ENCODE assay signal across 18 cellular contexts in genomic region chr17:76254275-76254674, GRCh38.
"Had no signal": no experiment of that assay in that cellular context is flagged by ENCODE, and none has a peak within 500 bp of the region (broad histone marks: within the 10 kb centered on the region; RNA-seq: fewer than 3 reads in every experiment).

No MANE protein-coding gene starts in this region.

- H3K4me1 ChIP-seq: prostate gland, sigmoid colon had no signal

- H3K9me3 Mint-ChIP-seq: activated naive CD4-positive, alpha-beta T cell treated with anti-CD3 and anti-CD28 coated beads, Interleukin-2, amount 50 U/mL, for 24 hours; dendritic cell treated with granulocyte-macrophage colony-stimulating factor and Interleukin-4, amounts not matched to agents 40 ng/mL and 50 ng/mL, for 4 days; type B pancreatic cell had no signal

- DNase-seq: activated CD4-positive, alpha-beta T cell treated with anti-CD3 and anti-CD28 coated beads for 48 hours; anterior cingulate cortex; cerebellar nuclear complex; erythroblast; hypothalamus; kidney glomerular epithelial cell; occipital lobe; SIG-M5; stimulated activated CD4-positive, alpha-beta T cell treated with anti-CD3 and anti-CD28 coated beads, Interleukin-2, amount 100 ng/mL, for 24 hours; stimulated activated naive B cell treated with anti-CD40 and anti-IgM and Interleukin-4, amounts not matched to agents 10 μg/mL and 1 μg/mL and 100 μg/mL, for 72 hours; WERI-Rb-1 had no signal

- H3K4me3 Mint-ChIP-seq: activated naive CD4-positive, alpha-beta T cell treated with anti-CD3 and anti-CD28 coated beads, Interleukin-2, amount 50 U/mL, for 24 hours; dendritic cell treated with granulocyte-macrophage colony-stimulating factor and Interleukin-4, amounts not matched to agents 40 ng/mL and 50 ng/mL, for 4 days; mesothelial cell of epicardium; stimulated activated naive B cell treated with anti-CD40 and anti-IgM and Interleukin-4, amounts not matched to agents 10 μg/mL and 1 μg/mL and 100 μg/mL, for 72 hours; type B pancreatic cell had no signal

- ATAC-seq: stimulated activated naive B cell treated with anti-CD40 and anti-IgM and Interleukin-4, amounts not matched to agents 10 μg/mL and 1 μg/mL and 100 μg/mL, for 72 hours had no signal

- H3K4me3 ChIP-seq: prostate gland, sigmoid colon had no signal

- H3K27me3 Mint-ChIP-seq: activated naive CD4-positive, alpha-beta T cell treated with anti-CD3 and anti-CD28 coated beads, Interleukin-2, amount 50 U/mL, for 24 hours; stimulated activated naive B cell treated with anti-CD40 and anti-IgM and Interleukin-4, amounts not matched to agents 10 μg/mL and 1 μg/mL and 100 μg/mL, for 72 hours; type B pancreatic cell had no signal

- H3K27ac Mint-ChIP-seq: activated naive CD4-positive, alpha-beta T cell treated with anti-CD3 and anti-CD28 coated beads, Interleukin-2, amount 50 U/mL, for 24 hours; activated T-helper 1 cell treated with anti-CD3 and anti-CD28 coated beads, Interleukin-12 subunit alpha, Interleukin-12 subunit beta, Interleukin-2, Interleukin-4 antibody, amounts not matched to agents 30 ng/mL and 10 ng/mL and 1 ng/mL, durations not matched to agents 14 hours and 24 hours and 36 hours; dendritic cell treated with granulocyte-macrophage colony-stimulating factor and Interleukin-4, amounts not matched to agents 40 ng/mL and 50 ng/mL, for 4 days; mesothelial cell of epicardium; stimulated activated naive B cell treated with anti-CD40 and anti-IgM and Interleukin-4, amounts not matched to agents 10 μg/mL and 1 μg/mL and 100 μg/mL, for 72 hours; type B pancreatic cell had no signal

- H3K27ac ChIP-seq: prostate gland, sigmoid colon, WERI-Rb-1 had no signal

- H3K9me3 ChIP-seq: prostate gland, sigmoid colon had no signal

- H3K36me3 Mint-ChIP-seq: mesothelial cell of epicardium, type B pancreatic cell had no signal

- H3K36me3 ChIP-seq: prostate gland, sigmoid colon, WERI-Rb-1 had no signal

- H3K27me3 ChIP-seq: sigmoid colon had no signal
